Comparison of ENCODE assay signal across 20 cellular contexts in genomic region chr3:51679777-51680176, GRCh38. TPM values are rescaled to one million over a fixed set of nuclear protein-coding genes. Genes with fewer than 3 reads are reported as not detected.
DNase-seq lines count a peak whose midpoint lies in the region; ATAC-seq, FAIRE-seq and TF ChIP-seq lines count a peak whose summit lies in the region.
"Had no signal": no experiment of that assay in that cellular context is flagged by ENCODE, and none has a peak within 500 bp of the region (broad histone marks: within the 10 kb centered on the region; RNA-seq: fewer than 3 reads in every experiment).

No MANE protein-coding gene starts in this region.

- H3K4me3 ChIP-seq in DOHH2 (ENCODE audit: low read length): no peak overlapping the region
- H3K4me3 ChIP-seq: A549, prostate gland, SJSA1, upper lobe of left lung had no signal

- H3K36me3 ChIP-seq in DOHH2 (ENCODE audit: control insufficient read depth, low read length): peaks cover 96% of the 10 kb centered on the region

- H3K27ac ChIP-seq in DOHH2 (ENCODE audit: low read depth, low read length): no peak overlapping the region
- H3K27ac ChIP-seq: A549, brain microvascular endothelial cell, prostate gland, SJSA1 had no signal

- no peak for FAIRE-seq in frontal cortex (lab: Jason Lieb, UNC)
- FAIRE-seq: A549, small intestine had no signal

- H3K27me3 Mint-ChIP-seq in activated CD8-positive, alpha-beta memory T cell treated with anti-CD3 and anti-CD28 coated beads, Interleukin-2, amount 10 ng/mL, durations not matched to agents 7 days and 5 days: no peaks in the 10 kb centered on the region
- H3K27me3 Mint-ChIP-seq in activated T-helper 17 cell treated with anti-CD3 and anti-CD28 coated beads, Interleukin-2, amount 50 U/mL, for 72 hours: no peaks in the 10 kb centered on the region
- no peaks in the 10 kb centered on the region for H3K27me3 Mint-ChIP-seq in natural killer cell treated with Interleukin-12 subunit alpha and Interleukin-12 subunit beta and Interleukin-15 and Interleukin-18, amount 100 ng/mL, for 72 hours
- H3K27me3 Mint-ChIP-seq: dendritic cell treated with granulocyte-macrophage colony-stimulating factor and Interleukin-4, amounts not matched to agents 40 ng/mL and 50 ng/mL, for 4 days had no signal

- peaks cover 2% of the 10 kb centered on the region; the same call in 1 of the 2 replicates for H3F3A ChIP-seq in DOHH2 (ENCODE audit: control insufficient read depth, insufficient read depth)

- peak overlapping the region; percentile 75 for H3K27ac Mint-ChIP-seq in activated CD8-positive, alpha-beta memory T cell treated with anti-CD3 and anti-CD28 coated beads, Interleukin-2, amount 10 ng/mL, durations not matched to agents 7 days and 5 days
- H3K27ac Mint-ChIP-seq in activated T-helper 17 cell treated with anti-CD3 and anti-CD28 coated beads, Interleukin-2, amount 50 U/mL, for 72 hours: peak overlapping the region; percentile 41
- H3K27ac Mint-ChIP-seq in natural killer cell treated with Interleukin-12 subunit alpha and Interleukin-12 subunit beta and Interleukin-15 and Interleukin-18, amount 100 ng/mL, for 72 hours: peak overlapping the region; percentile 75 to 96
- H3K27ac Mint-ChIP-seq: nephron had no signal

- peak overlapping the region; percentile 9; the same call in 1 of the 2 replicates for H3K4me2 ChIP-seq in DOHH2 (ENCODE audit: low read length)
- H3K4me2 ChIP-seq: A549 had no signal

- TF ChIP-seq CTCF in DOHH2 (IDR thresholded peaks at IDR 0.05; ENCODE audit: low read depth, low read length, poor library complexity, severe bottlenecking): no peak

- no peaks in the 10 kb centered on the region for H3K27me3 ChIP-seq in DOHH2 (ENCODE audit: control insufficient read depth, low read length)
- H3K27me3 ChIP-seq: brain microvascular endothelial cell, SJSA1, upper lobe of left lung had no signal

- CTCF ChIA-PET in activated CD8-positive, alpha-beta memory T cell treated with anti-CD3 and anti-CD28 coated beads, Interleukin-2, amount 10 ng/mL, durations not matched to agents 7 days and 5 days (lab: Charles Lee): interaction anchor here (0.9 to 12.0 kb wide), 5 partner anchors 11 to 290 kb away, joined by 3 to 269 read pairs (median 4); partner anchors contain the start of genes DCAF1 and TEX264

- H3K4me1 ChIP-seq in DOHH2 (ENCODE audit: control insufficient read depth, low read length): peaks cover 43% of the 10 kb centered on the region
- H3K4me1 ChIP-seq: SJSA1 had no signal

- DNase-seq in activated CD8-positive, alpha-beta memory T cell treated with anti-CD3 and anti-CD28 coated beads, Interleukin-2, amount 10 ng/mL, durations not matched to agents 7 days and 5 days: no peak
- DNase-seq in activated CD8-positive, alpha-beta memory T cell treated with anti-CD3 and anti-CD28 coated beads, Interleukin-2, amount 50 U/mL, for 4 hours: no peak
- no peak for DNase-seq in natural killer cell treated with Interleukin-12 subunit alpha and Interleukin-12 subunit beta and Interleukin-15 and Interleukin-18, amount 100 ng/mL, for 72 hours (ENCODE audit: low spot score)
- no peak for DNase-seq in frontal cortex (ENCODE audit: low spot score in 2 of 2)
- DNase-seq in stimulated activated CD4-positive, alpha-beta T cell treated with anti-CD3 and anti-CD28 coated beads, Interleukin-12 subunit alpha, Interleukin-12 subunit beta, amount 100 ng/mL, for 4 hours: no peak
- DNase-seq: activated CD4-positive, alpha-beta T cell treated with anti-CD3 and anti-CD28 coated beads for 48 hours; brain microvascular endothelial cell; DND-41; NCI-H526 treated with DMSO at 0.1 percent for 48 hours; small intestine; upper lobe of left lung had no signal

- H3K36me3 Mint-ChIP-seq in activated CD8-positive, alpha-beta memory T cell treated with anti-CD3 and anti-CD28 coated beads, Interleukin-2, amount 10 ng/mL, durations not matched to agents 7 days and 5 days: peaks cover 31% of the 10 kb centered on the region
- H3K36me3 Mint-ChIP-seq in activated T-helper 17 cell treated with anti-CD3 and anti-CD28 coated beads, Interleukin-2, amount 50 U/mL, for 72 hours (ENCODE audit: low read depth): peaks cover 37% of the 10 kb centered on the region
- peaks cover 5% of the 10 kb centered on the region for H3K36me3 Mint-ChIP-seq in natural killer cell treated with Interleukin-12 subunit alpha and Interleukin-12 subunit beta and Interleukin-15 and Interleukin-18, amount 100 ng/mL, for 72 hours

- peaks cover 23% of the 10 kb centered on the region for H4K20me1 ChIP-seq in DOHH2 (ENCODE audit: control insufficient read depth, insufficient read depth, low read depth, low read length)

- no peaks in the 10 kb centered on the region for H3K9me3 ChIP-seq in DOHH2 (ENCODE audit: control insufficient read depth, insufficient read depth, low read length)
- H3K9me3 ChIP-seq: A549, prostate gland, SJSA1, upper lobe of left lung had no signal

- no peak overlapping the region for H3K4me3 Mint-ChIP-seq in activated CD8-positive, alpha-beta memory T cell treated with anti-CD3 and anti-CD28 coated beads, Interleukin-2, amount 10 ng/mL, durations not matched to agents 7 days and 5 days
- no peak overlapping the region for H3K4me3 Mint-ChIP-seq in activated T-helper 17 cell treated with anti-CD3 and anti-CD28 coated beads, Interleukin-2, amount 50 U/mL, for 72 hours
- H3K4me3 Mint-ChIP-seq in natural killer cell treated with Interleukin-12 subunit alpha and Interleukin-12 subunit beta and Interleukin-15 and Interleukin-18, amount 100 ng/mL, for 72 hours: no peak overlapping the region
- H3K4me3 Mint-ChIP-seq: dendritic cell treated with granulocyte-macrophage colony-stimulating factor and Interleukin-4, amounts not matched to agents 40 ng/mL and 50 ng/mL, for 4 days; nephron had no signal

- H3K79me2 ChIP-seq in DOHH2 (ENCODE audit: control insufficient read depth, low read length): peaks cover 59% of the 10 kb centered on the region

- H3K9me2 ChIP-seq in DOHH2 (replicated peaks; ENCODE audit: control insufficient read depth, low read length): no peaks in the 10 kb centered on the region

- peaks cover 91% of the 10 kb centered on the region for H3K4me1 Mint-ChIP-seq in activated CD8-positive, alpha-beta memory T cell treated with anti-CD3 and anti-CD28 coated beads, Interleukin-2, amount 10 ng/mL, durations not matched to agents 7 days and 5 days
- H3K4me1 Mint-ChIP-seq in activated T-helper 17 cell treated with anti-CD3 and anti-CD28 coated beads, Interleukin-2, amount 50 U/mL, for 72 hours: peaks cover 56% of the 10 kb centered on the region
- H3K4me1 Mint-ChIP-seq in natural killer cell treated with Interleukin-12 subunit alpha and Interleukin-12 subunit beta and Interleukin-15 and Interleukin-18, amount 100 ng/mL, for 72 hours (ENCODE audit: low read depth in 2 of 2): peaks cover 67 to 74% of the 10 kb centered on the region in 2 donors

- no peak for ATAC-seq in activated CD8-positive, alpha-beta memory T cell treated with anti-CD3 and anti-CD28 coated beads, Interleukin-2, amount 10 ng/mL, durations not matched to agents 7 days and 5 days
- no peak for ATAC-seq in activated T-helper 17 cell treated with anti-CD3 and anti-CD28 coated beads, Interleukin-2, amount 50 U/mL, for 72 hours (replicated peaks)
- ATAC-seq in natural killer cell treated with Interleukin-12 subunit alpha and Interleukin-12 subunit beta and Interleukin-15 and Interleukin-18, amount 100 ng/mL, for 72 hours: no peak
- no peak for ATAC-seq in GM21526 (IDR thresholded peaks at IDR 0.05; ENCODE audit: low FRiP score, unreplicated experiment)
- ATAC-seq: A549 had no signal

- H3K9me3 Mint-ChIP-seq in activated CD8-positive, alpha-beta memory T cell treated with anti-CD3 and anti-CD28 coated beads, Interleukin-2, amount 10 ng/mL, durations not matched to agents 7 days and 5 days (ENCODE audit: low read depth): no peaks in the 10 kb centered on the region
- no peaks in the 10 kb centered on the region for H3K9me3 Mint-ChIP-seq in activated T-helper 17 cell treated with anti-CD3 and anti-CD28 coated beads, Interleukin-2, amount 50 U/mL, for 72 hours
- H3K9me3 Mint-ChIP-seq in natural killer cell treated with Interleukin-12 subunit alpha and Interleukin-12 subunit beta and Interleukin-15 and Interleukin-18, amount 100 ng/mL, for 72 hours: no peaks in the 10 kb centered on the region
- H3K9me3 Mint-ChIP-seq: dendritic cell treated with granulocyte-macrophage colony-stimulating factor and Interleukin-4, amounts not matched to agents 40 ng/mL and 50 ng/mL, for 4 days; nephron had no signal

RNA-seq across cellular contexts. Expression of gene TEX264, which starts 8.7 kb away (rescaled TPM):
- 10 to 100 TPM; 58.8 to 66.5 TPM for total RNA-seq in activated CD8-positive, alpha-beta memory T cell treated with anti-CD3 and anti-CD28 coated beads, Interleukin-2, amount 10 ng/mL, durations not matched to agents 7 days and 5 days
- total RNA-seq in activated T-helper 17 cell treated with anti-CD3 and anti-CD28 coated beads, Interleukin-2, amount 50 U/mL, for 72 hours: 10 to 100 TPM; 43.4 to 55.3 TPM
- total RNA-seq in natural killer cell treated with Interleukin-12 subunit alpha and Interleukin-12 subunit beta and Interleukin-15 and Interleukin-18, amount 100 ng/mL, for 72 hours: 10 to 100 TPM; 27.0 to 31.9 TPM
- total RNA-seq in frontal cortex: 17.9 TPM

RNA-seq across cellular contexts. Expression of gene GRM2, which starts 27.1 kb away (rescaled TPM):
- under 1 TPM; 0.52 to 0.55 TPM for total RNA-seq in activated CD8-positive, alpha-beta memory T cell treated with anti-CD3 and anti-CD28 coated beads, Interleukin-2, amount 10 ng/mL, durations not matched to agents 7 days and 5 days
- under 1 TPM; 0.45 to 0.73 TPM for total RNA-seq in activated T-helper 17 cell treated with anti-CD3 and anti-CD28 coated beads, Interleukin-2, amount 50 U/mL, for 72 hours
- 1 to 10 TPM in 1 of 2 donors, under 1 TPM in 1; 0.90 to 1.0 TPM for total RNA-seq in natural killer cell treated with Interleukin-12 subunit alpha and Interleukin-12 subunit beta and Interleukin-15 and Interleukin-18, amount 100 ng/mL, for 72 hours
- 6.5 TPM for total RNA-seq in frontal cortex
- total RNA-seq: epithelial cell of proximal tubule had no signal
